Comparison of ENCODE assay signal across 19 cellular contexts in the genomic region with DNA sequence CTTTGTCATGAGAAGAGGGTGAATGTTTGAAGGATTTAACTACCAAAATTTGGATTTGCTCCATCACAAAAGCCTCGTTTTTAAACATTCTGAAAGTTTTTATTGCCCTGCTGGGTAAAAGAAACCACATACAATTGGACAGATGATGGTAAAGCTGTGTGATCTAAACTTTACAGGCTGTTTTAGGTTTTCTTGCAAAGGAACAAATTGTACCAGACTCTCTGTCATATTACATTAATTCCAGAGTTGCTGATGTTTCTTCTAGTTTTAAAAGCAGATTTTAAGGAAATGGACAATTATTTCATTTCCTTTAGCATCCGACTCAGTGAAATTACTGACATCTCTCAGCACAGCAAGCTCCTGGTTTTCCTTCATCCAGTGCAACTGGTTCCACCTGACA.
"Had no signal": no experiment of that assay in that cellular context is flagged by ENCODE, and none has a peak within 500 bp of the region (broad histone marks: within the 10 kb centered on the region; RNA-seq: fewer than 3 reads in every experiment).

No MANE protein-coding gene starts in this region.

- H3K27me3 ChIP-seq: gastrocnemius medialis, left lung had no signal

- DNase-seq: dermis blood vessel endothelial cell; dorsolateral prefrontal cortex; effector CD4-positive, alpha-beta T cell; effector memory CD4-positive, alpha-beta T cell; foreskin fibroblast; foreskin melanocyte; gastrocnemius medialis; glutamatergic neuron; head of caudate nucleus; heart right ventricle; hippocampal formation; left cardiac atrium; left lung; left ventricle myocardium superior; lower lobe of right lung; mesenchymal stem cell; midbrain had no signal

- H3K27ac ChIP-seq: coronary artery, dorsolateral prefrontal cortex, esophagus muscularis mucosa, gastrocnemius medialis, heart right ventricle, left lung, lower lobe of right lung had no signal

- H3K4me3 ChIP-seq: coronary artery, dorsolateral prefrontal cortex, esophagus muscularis mucosa, gastrocnemius medialis, heart right ventricle, left lung, lower lobe of right lung had no signal

- H3K36me3 ChIP-seq: esophagus muscularis mucosa, gastrocnemius medialis, heart right ventricle, left lung, lower lobe of right lung had no signal

- H3K9me3 ChIP-seq: esophagus muscularis mucosa, gastrocnemius medialis, heart right ventricle, left lung, lower lobe of right lung had no signal

- ATAC-seq: gastrocnemius medialis, heart right ventricle, left cardiac atrium, left lung, left ventricle myocardium superior, lower lobe of right lung had no signal

- H3K4me1 ChIP-seq: esophagus muscularis mucosa, gastrocnemius medialis, heart right ventricle, left lung, lower lobe of right lung had no signal
